ENCODE assay signal across 12 cellular contexts in the genomic region with DNA sequence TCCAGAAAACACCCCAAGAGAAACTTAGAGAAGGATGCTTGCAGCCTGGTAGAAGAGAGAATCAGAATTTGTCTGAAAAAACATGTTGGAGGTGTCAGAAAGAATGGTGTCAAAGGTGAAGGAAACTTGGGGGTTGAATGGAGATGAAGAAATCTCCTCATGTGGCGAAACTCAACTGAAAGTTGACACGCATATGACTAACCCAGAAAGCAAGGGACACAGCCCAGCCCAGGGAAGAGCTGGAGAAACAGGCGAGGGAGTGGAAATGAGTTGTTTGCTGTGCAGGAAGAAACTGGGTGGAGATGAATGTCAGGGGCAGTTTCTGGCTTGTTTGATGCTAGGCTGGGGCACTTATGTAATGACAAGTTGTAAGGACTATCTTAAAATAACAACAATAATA. TPM values are rescaled to one million over a fixed set of nuclear protein-coding genes. Genes with fewer than 3 reads are reported as not detected.
DNase-seq lines count a peak whose midpoint lies in the region; ATAC-seq and TF ChIP-seq lines count a peak whose summit lies in the region.
"Had no signal": no experiment of that assay in that cellular context is flagged by ENCODE, and none has a peak within 500 bp of the region (broad histone marks: within the 10 kb centered on the region; RNA-seq: fewer than 3 reads in every experiment).

No MANE protein-coding gene starts in this region.

- peaks cover 0 to 15% (median 0%) of the 10 kb centered on the region in 5 donors for H3K36me3 Mint-ChIP-seq in naive thymus-derived CD4-positive, alpha-beta T cell
- no peaks in the 10 kb centered on the region for H3K36me3 Mint-ChIP-seq in chondrocyte (ENCODE audit: low read depth)

- H2AFZ ChIP-seq in mammary epithelial cell (ENCODE audit: low read depth, low read length): no peak overlapping the region

- no peak overlapping the region for H3K27ac ChIP-seq in mammary epithelial cell (ENCODE audit: insufficient read depth, low read depth, low read length)
- no peak overlapping the region for H3K27ac ChIP-seq in naive thymus-derived CD4-positive, alpha-beta T cell (ENCODE audit: low read depth, low read length)
- H3K27ac ChIP-seq: transverse colon had no signal

- H3K9me3 ChIP-seq in mammary epithelial cell (replicated peaks; ENCODE audit: insufficient read depth, low read length): no peaks in the 10 kb centered on the region
- no peaks in the 10 kb centered on the region for H3K9me3 ChIP-seq in naive thymus-derived CD4-positive, alpha-beta T cell (ENCODE audit: control insufficient read depth in 2 of 3, low read length in 3 of 3)
- H3K9me3 ChIP-seq: transverse colon had no signal

- no peaks in the 10 kb centered on the region for H3K79me2 ChIP-seq in mammary epithelial cell (ENCODE audit: insufficient read depth, low read length)

- H3K4me1 Mint-ChIP-seq in naive thymus-derived CD4-positive, alpha-beta T cell: peaks cover 16 to 58% (median 35%) of the 10 kb centered on the region in 7 donors
- H3K4me1 Mint-ChIP-seq in chondrocyte (ENCODE audit: low read depth): peaks cover 18% of the 10 kb centered on the region

- dilution Hi-C loops in mammary epithelial cell (cut with HindIII; ENCODE audit: low sequenced_read_pairs): no loop called here

- no peak overlapping the region for H3K4me2 ChIP-seq in mammary epithelial cell (ENCODE audit: insufficient read depth, low read depth, low read length)

- H3K9ac ChIP-seq in mammary epithelial cell (ENCODE audit: insufficient read depth, low read length): no peak overlapping the region

- H3K4me3 ChIP-seq in mammary epithelial cell (replicated peaks in 1 of 3; ENCODE audit: insufficient read depth in 1 of 3, low read depth in 2 of 3, low read length in 3 of 3): no peak overlapping the region
- no peak overlapping the region for H3K4me3 ChIP-seq in naive thymus-derived CD4-positive, alpha-beta T cell (ENCODE audit: low read length)
- H3K4me3 ChIP-seq: transverse colon had no signal

- peak overlapping the region in 2 of 10 donors; percentile 6 to 15 for H3K4me3 Mint-ChIP-seq in naive thymus-derived CD4-positive, alpha-beta T cell
- no peak overlapping the region for H3K4me3 Mint-ChIP-seq in chondrocyte (ENCODE audit: unreplicated experiment)

- H3K9me3 Mint-ChIP-seq in naive thymus-derived CD4-positive, alpha-beta T cell: no peaks in the 10 kb centered on the region
- H3K9me3 Mint-ChIP-seq in chondrocyte (ENCODE audit: low read depth): peaks cover 3% of the 10 kb centered on the region

- H3K36me3 ChIP-seq in mammary epithelial cell (ENCODE audit: insufficient read depth, low read length): no peaks in the 10 kb centered on the region
- H3K36me3 ChIP-seq in naive thymus-derived CD4-positive, alpha-beta T cell (ENCODE audit: control insufficient read depth in 2 of 3, insufficient read depth in 3 of 3, low read length in 3 of 3): no peaks in the 10 kb centered on the region
- H3K36me3 ChIP-seq: transverse colon had no signal

- peak; percentile 28 for ATAC-seq in naive thymus-derived CD4-positive, alpha-beta T cell
- no peak for ATAC-seq in HG02759 (IDR thresholded peaks at IDR 0.05; ENCODE audit: unreplicated experiment)

- in situ Hi-C loops in mammary epithelial cell (cut with MboI; ENCODE audit: low sequenced_read_pairs in 2 of 2): no loop called here

- intact Hi-C loops in mammary epithelial cell (cut with micrococcal nuclease): loop anchor here (5.0 kb wide), 1 partner anchor 59 kb away; the partner anchor contains the start of gene MAP3K8
- intact Hi-C loops in naive thymus-derived CD4-positive, alpha-beta T cell (cut with micrococcal nuclease): loop anchor here in 1 of 2 donors (5.0 kb wide), 1 partner anchor 36 kb away; no protein-coding TSS in a partner anchor

- peak; percentile 10 for DNase-seq in EL
- peak; percentile 3 for DNase-seq in M059J (ENCODE audit: low read depth)
- DNase-seq in mammary epithelial cell: peak; percentile 82
- no peak for DNase-seq in naive thymus-derived CD4-positive, alpha-beta T cell
- DNase-seq in midbrain (lab: John Stamatoyannopoulos, UW): no peak
- DNase-seq in chondrocyte (ENCODE audit: low spot score): no peak
- DNase-seq in UCSD-AML1 (lab: John Stamatoyannopoulos, UW; ENCODE audit: unreplicated experiment): no peak
- DNase-seq: kidney; NCI-H187 treated with DMSO at 0.1 percent for 48 hours; stimulated activated CD4-positive, alpha-beta T cell treated with anti-CD3 and anti-CD28 coated beads, Interleukin-4, amount 100 ng/mL, for 24 hours; transverse colon had no signal

- H3K27me3 Mint-ChIP-seq in naive thymus-derived CD4-positive, alpha-beta T cell: peaks cover 0 to 31% (median 0%) of the 10 kb centered on the region in 5 donors
- peaks cover 18% of the 10 kb centered on the region for H3K27me3 Mint-ChIP-seq in chondrocyte (ENCODE audit: low read depth)

- POLR2A ChIA-PET in naive thymus-derived CD4-positive, alpha-beta T cell (lab: Charles Lee): interaction anchor here (0.8 kb wide), 1 partner anchor 10 kb away, joined by 5 read pairs; no protein-coding TSS in a partner anchor

- no peak for TF ChIP-seq CTCF in mammary epithelial cell (conservative IDR thresholded peaks at IDR 0.05 in 1 of 2, IDR thresholded peaks at IDR 0.05 in 1 of 2; ENCODE audit: extremely low read depth in 1 of 2, insufficient read depth in 1 of 2, low read depth in 1 of 2, low read length in 2 of 2)
- no peak for TF ChIP-seq CTCF in chondrocyte (IDR thresholded peaks at IDR 0.05)

- H4K20me1 ChIP-seq in mammary epithelial cell (ENCODE audit: insufficient read depth, low read length): no peaks in the 10 kb centered on the region

- H3K27ac Mint-ChIP-seq in naive thymus-derived CD4-positive, alpha-beta T cell: peak overlapping the region in 2 of 9 donors; percentile 15 to 19
- H3K27ac Mint-ChIP-seq in chondrocyte (ENCODE audit: unreplicated experiment): no peak overlapping the region

- WGBS in mammary epithelial cell (ENCODE audit: low coverage, missing lambda C conversion rate): 25% methylated on average over 3 of the region's 3 CpGs

- no peaks in the 10 kb centered on the region for H3K4me1 ChIP-seq in mammary epithelial cell (ENCODE audit: insufficient read depth, low read length)
- H3K4me1 ChIP-seq in naive thymus-derived CD4-positive, alpha-beta T cell (ENCODE audit: control insufficient read depth in 2 of 2, insufficient read depth in 2 of 2, low read length in 2 of 2): peaks cover 0 to 38% of the 10 kb centered on the region in 2 donors

- no peaks in the 10 kb centered on the region for H3K27me3 ChIP-seq in mammary epithelial cell (ENCODE audit: insufficient read depth, low read length)
- no peaks in the 10 kb centered on the region for H3K27me3 ChIP-seq in naive thymus-derived CD4-positive, alpha-beta T cell (ENCODE audit: control insufficient read depth in 2 of 2, insufficient read depth in 2 of 2, low read length in 2 of 2)
- H3K27me3 ChIP-seq: transverse colon had no signal

- CTCF ChIA-PET in mammary epithelial cell (lab: Charles Lee; ENCODE audit: low non-redundant PET): no interaction called here
- CTCF ChIA-PET in naive thymus-derived CD4-positive, alpha-beta T cell (lab: Charles Lee): no interaction called here

- BruUV-seq in mammary epithelial cell (replicated peaks; lab: Mats Ljungman, UMichigan): no TSS peak

RNA-seq across cellular contexts. Expression of gene MAP3K8, which starts 57.2 kb away (rescaled TPM):
- total RNA-seq in M059J (2014; rRNA removed; shearing (Covaris generic)): 0.76 and 3.3 TPM in 2 replicates
- total RNA-seq in mammary epithelial cell (1 to 10 TPM; 1.2 to 3.8 TPM), chondrocyte (8.1 to 9.4 TPM (median 8.7 TPM) in 3 replicates)
- polyA plus RNA-seq in mammary epithelial cell: 0.90 TPM
- not detected for polyA minus RNA-seq in mammary epithelial cell
- total RNA-seq in naive thymus-derived CD4-positive, alpha-beta T cell: 100 to 1,000 TPM in 1 of 5 experiments, 10 to 100 TPM in 2, 1 to 10 TPM in 1, under 1 TPM in 1; 0.70 to 102 (median 31.2) TPM
- polyA plus RNA-seq in naive thymus-derived CD4-positive, alpha-beta T cell: under 1 TPM in 1 of 2 donors, not detected in 1; 0.28 TPM

Comparison
In these comparisons a context has a peak if more than half of its experiments do, and no peak if none do; other contexts are left out.
1. DNase-seq: peak in EL (single experiment), M059J (single experiment) and mammary epithelial cell (single experiment); none in naive thymus-derived CD4-positive, alpha-beta T cell (0 of 9), midbrain (single experiment), chondrocyte (single experiment) and UCSD-AML1 (single experiment).